21 cellular contexts compared by ENCODE assay signal in genomic region chr9:104936291-104936690, GRCh38.
"Had no signal": no experiment of that assay in that cellular context is flagged by ENCODE, and none has a peak within 500 bp of the region (broad histone marks: within the 10 kb centered on the region; RNA-seq: fewer than 3 reads in every experiment).

No MANE protein-coding gene starts in this region.

- H3K9me3 Mint-ChIP-seq: activated naive CD8-positive, alpha-beta T cell treated with anti-CD3 and anti-CD28 coated beads, Interleukin-2, amount 10 ng/mL, durations not matched to agents 7 days and 5 days had no signal

- H3K9me3 ChIP-seq: Peyer's patch, SJSA1 had no signal

- DNase-seq: activated CD4-positive, alpha-beta T cell treated with anti-CD3 and anti-CD28 coated beads for 48 hours; activated CD4-positive, alpha-beta T cell treated with anti-CD3 and anti-CD28 coated beads, Interleukin-2, amount 50 U/mL, for 4 hours; activated CD4-positive, CD25-positive, alpha-beta regulatory T cell treated with anti-CD3 and anti-CD28 coated beads, Interleukin-2, amount 50 U/mL, for 72 hours; activated CD8-positive, alpha-beta memory T cell treated with anti-CD3 and anti-CD28 coated beads, Interleukin-2, amount 50 U/mL, for 48 hours; activated CD8-positive, alpha-beta T cell treated with anti-CD3 and anti-CD28 coated beads, Interleukin-2, amount 10 ng/mL, durations not matched to agents 7 days and 5 days; activated naive CD4-positive, alpha-beta T cell treated with anti-CD3 and anti-CD28 coated beads, Interleukin-2, amount 50 U/mL, for 16 hours; activated naive CD8-positive, alpha-beta T cell treated with anti-CD3 and anti-CD28 coated beads, Interleukin-2, amount 10 ng/mL, durations not matched to agents 7 days and 5 days; activated T-cell treated with anti-CD3 and anti-CD28 coated beads, Interleukin-2, amount 50 U/mL, for 1 hour; aorta; MM.1S; NCI-H1105; NCI-H1436; NCI-H1694 treated with DMSO at 0.1 percent for 48 hours; NCI-H2081; NCI-H510A treated with DMSO at 0.1 percent for 48 hours; Peyer's patch; SHP77; T-helper 17 cell; T-helper 9 cell had no signal

- H3K36me3 Mint-ChIP-seq: activated naive CD8-positive, alpha-beta T cell treated with anti-CD3 and anti-CD28 coated beads, Interleukin-2, amount 10 ng/mL, durations not matched to agents 7 days and 5 days; WTC11 had no signal

- H3K27ac Mint-ChIP-seq: activated CD8-positive, alpha-beta T cell treated with anti-CD3 and anti-CD28 coated beads, Interleukin-2, amount 10 ng/mL, durations not matched to agents 7 days and 5 days; activated naive CD8-positive, alpha-beta T cell treated with anti-CD3 and anti-CD28 coated beads, Interleukin-2, amount 10 ng/mL, durations not matched to agents 7 days and 5 days; WTC11 had no signal

- H3K27ac ChIP-seq: Peyer's patch, SJSA1 had no signal

- H3K4me1 ChIP-seq: Peyer's patch had no signal

- H3K27me3 Mint-ChIP-seq: T-helper 17 cell had no signal

- H3K4me3 Mint-ChIP-seq: activated CD8-positive, alpha-beta T cell treated with anti-CD3 and anti-CD28 coated beads, Interleukin-2, amount 10 ng/mL, durations not matched to agents 7 days and 5 days; activated naive CD8-positive, alpha-beta T cell treated with anti-CD3 and anti-CD28 coated beads, Interleukin-2, amount 10 ng/mL, durations not matched to agents 7 days and 5 days; T-helper 17 cell; WTC11 had no signal

- H3K27me3 ChIP-seq: Peyer's patch, SJSA1 had no signal

- ATAC-seq: activated CD8-positive, alpha-beta T cell treated with anti-CD3 and anti-CD28 coated beads, Interleukin-2, amount 10 ng/mL, durations not matched to agents 7 days and 5 days; T-helper 17 cell; WTC11 had no signal

- H3K4me3 ChIP-seq: Peyer's patch, SJSA1 had no signal

- H3K36me3 ChIP-seq: Peyer's patch, SJSA1 had no signal
